8 cellular contexts compared by ENCODE assay signal in genomic region chr17:50626037-50626574, GRCh38. TPM values are rescaled to one million over a fixed set of nuclear protein-coding genes. Genes with fewer than 3 reads are reported as not detected.
DNase-seq lines count a peak whose midpoint lies in the region; ATAC-seq and TF ChIP-seq lines count a peak whose summit lies in the region.

No MANE protein-coding gene starts in this region.

- peaks cover 49% of the 10 kb centered on the region for H3K27me3 ChIP-seq in lower lobe of right lung (ENCODE audit: low read depth)

- ATAC-seq in activated CD4-positive, alpha-beta T cell treated with anti-CD3 and anti-CD28 coated beads for 36 hours: peak; percentile 88
- ATAC-seq in lower lobe of right lung: peak; percentile 63 to 67
- no peak for ATAC-seq in HG02623 (IDR thresholded peaks at IDR 0.05; ENCODE audit: unreplicated experiment)

- H3K9me3 ChIP-seq in lower lobe of right lung: no peaks in the 10 kb centered on the region

- TF ChIP-seq CTCF in GM13977 (IDR thresholded peaks at IDR 0.05; ENCODE audit: extremely low read depth, insufficient read depth, missing control alignments) (peak; percentile 76), choroid plexus epithelial cell (conservative IDR thresholded peaks at IDR 0.05; ENCODE audit: low read depth, low read length) (peak; percentile 80), lower lobe of right lung (IDR thresholded peaks at IDR 0.05) (peak; percentile 76)

- H3K27ac Mint-ChIP-seq in activated CD4-positive, alpha-beta T cell treated with anti-CD3 and anti-CD28 coated beads for 36 hours: no peak overlapping the region

- H3K4me1 Mint-ChIP-seq in activated CD4-positive, alpha-beta T cell treated with anti-CD3 and anti-CD28 coated beads for 36 hours: no peaks in the 10 kb centered on the region

- H3K9me3 Mint-ChIP-seq in activated CD4-positive, alpha-beta T cell treated with anti-CD3 and anti-CD28 coated beads for 36 hours (ENCODE audit: low read depth): no peaks in the 10 kb centered on the region

- POLR2A ChIA-PET in activated CD4-positive, alpha-beta T cell treated with anti-CD3 and anti-CD28 coated beads for 36 hours (lab: Charles Lee): interaction anchor here (0.6 kb wide), 1 partner anchor 67 kb away, joined by 3 read pairs; no protein-coding TSS in a partner anchor

- H3K36me3 ChIP-seq in lower lobe of right lung: no peaks in the 10 kb centered on the region

- no peak overlapping the region for H3K4me3 ChIP-seq in choroid plexus epithelial cell (ENCODE audit: low read depth, low read length)
- H3K4me3 ChIP-seq in lower lobe of right lung: no peak overlapping the region

- in situ Hi-C loops in GM13977 (cut with MboI; ENCODE audit: low pct_unique_long_range_greater_than_20kb, low sequenced_read_pairs, unreplicated experiment): no loop called here

- CTCF ChIA-PET in activated CD4-positive, alpha-beta T cell treated with anti-CD3 and anti-CD28 coated beads for 36 hours (lab: Charles Lee): interaction anchor here (0.6 to 3.9 kb wide), 22 partner anchors 9 to 264 kb away, joined by 3 to 31 read pairs (median 4); partner anchors contain the start of gene SPATA20

- no peak overlapping the region for H3K4me3 Mint-ChIP-seq in activated CD4-positive, alpha-beta T cell treated with anti-CD3 and anti-CD28 coated beads for 36 hours

- H3K36me3 Mint-ChIP-seq in activated CD4-positive, alpha-beta T cell treated with anti-CD3 and anti-CD28 coated beads for 36 hours (ENCODE audit: low read depth): no peaks in the 10 kb centered on the region

- intact Hi-C loops in activated CD4-positive, alpha-beta T cell treated with anti-CD3 and anti-CD28 coated beads for 36 hours (cut with DNase I, micrococcal nuclease): loop anchor here (1.0 to 5.0 kb wide), 5 partner anchors 64 to 148 kb away; partner anchors contain the start of genes SPATA20 (in 2 of the 2), CACNA1G (in 1 of the 2) and RSAD1 (in 1 of the 2)
- intact Hi-C loops in lower lobe of right lung (cut with DNase I): no loop called here

- H3K27ac ChIP-seq in lower lobe of right lung: no peak overlapping the region

- DNase-seq in AG08395 (ENCODE audit: low spot score) (peak; percentile 79), GM13977 (ENCODE audit: low spot score) (peak; percentile 79), NCI-H446 treated with DMSO at 0.1 percent for 48 hours (lab: John Stamatoyannopoulos, UW) (peak; percentile 6), choroid plexus epithelial cell (ENCODE audit: low read depth) (peak; percentile 83), lower lobe of right lung (peak; percentile 69)
- DNase-seq in activated CD4-positive, alpha-beta T cell treated with anti-CD3 and anti-CD28 coated beads for 36 hours: peak; percentile 83
- peak; percentile 15 for DNase-seq in stimulated activated CD8-positive, alpha-beta memory T cell treated with anti-CD3 and anti-CD28 coated beads, Interleukin-12 subunit alpha, Interleukin-12 subunit beta, amount 100 ng/mL, for 24 hours (ENCODE audit: extremely low read depth)

- H3K27me3 Mint-ChIP-seq in activated CD4-positive, alpha-beta T cell treated with anti-CD3 and anti-CD28 coated beads for 36 hours: peaks cover 21% of the 10 kb centered on the region

- H3K4me1 ChIP-seq in lower lobe of right lung: peaks cover 20% of the 10 kb centered on the region

RNA-seq across cellular contexts. Expression of gene ABCC3, which starts 8.6 kb away (rescaled TPM):
- total RNA-seq in activated CD4-positive, alpha-beta T cell treated with anti-CD3 and anti-CD28 coated beads for 36 hours: not detected
- total RNA-seq in lower lobe of right lung: 41.7 TPM

Comparison
In these comparisons a context has a peak if more than half of its experiments do, and no peak if none do; other contexts are left out.
1. DNase-seq: peak in every context shown above with its lines; median percentile 83 in activated CD4-positive, alpha-beta T cell treated with anti-CD3 and anti-CD28 coated beads for 36 hours; 83 in choroid plexus epithelial cell; 79 in AG08395; 79 in GM13977; 69 in lower lobe of right lung; 15 in stimulated activated CD8-positive, alpha-beta memory T cell treated with anti-CD3 and anti-CD28 coated beads, Interleukin-12 subunit alpha, Interleukin-12 subunit beta, amount 100 ng/mL, for 24 hours; 6 in NCI-H446 treated with DMSO at 0.1 percent for 48 hours.
2. RNA of gene ABCC3, which starts 8.6 kb away (total RNA-seq): 41.7 TPM in lower lobe of right lung (single experiment); not detected in activated CD4-positive, alpha-beta T cell treated with anti-CD3 and anti-CD28 coated beads for 36 hours; every median in the first group is over 10 times any median in the second.
3. Peak in every context shown above with its lines, with median percentiles within 50 percentile points of each other: CTCF ChIP-seq.